In the genomic region with DNA sequence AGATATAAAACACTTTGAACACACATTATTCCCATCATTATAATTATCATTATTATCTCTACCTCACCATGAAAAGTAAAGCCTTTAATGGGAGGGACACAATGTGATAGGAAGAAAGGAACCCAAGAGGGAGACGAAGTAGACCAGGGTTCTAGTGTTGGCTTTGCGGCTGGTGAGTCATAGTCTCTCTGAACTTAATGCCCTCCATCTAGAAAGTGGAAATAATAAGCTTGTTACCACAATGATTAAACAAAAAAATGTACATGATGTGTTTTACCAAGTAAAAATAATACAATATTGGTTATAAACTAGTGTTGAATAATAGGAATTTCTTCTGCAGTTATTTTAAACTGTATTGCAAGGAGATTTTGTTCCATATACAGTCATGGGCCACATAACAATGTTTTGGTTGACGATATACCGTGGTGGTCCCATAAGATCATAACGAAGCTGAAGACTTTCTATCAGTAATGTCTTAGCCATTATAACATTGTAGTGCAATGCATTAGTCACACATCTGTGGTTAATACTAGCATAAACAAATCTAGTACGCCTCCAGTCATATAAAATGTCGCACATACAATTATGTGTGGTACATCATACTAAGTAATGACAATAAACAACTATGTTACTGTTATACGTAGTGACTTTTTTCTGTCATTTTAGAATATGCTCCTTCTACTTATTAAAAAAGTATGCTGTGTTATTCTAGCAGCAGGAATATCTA, we compare ENCODE assay signal across 23 cellular contexts.
DNase-seq lines count a peak whose midpoint lies in the region; ATAC-seq and TF ChIP-seq lines count a peak whose summit lies in the region.
"Had no signal": no experiment of that assay in that cellular context is flagged by ENCODE, and none has a peak within 500 bp of the region (broad histone marks: within the 10 kb centered on the region; RNA-seq: fewer than 3 reads in every experiment).

No MANE protein-coding gene starts in this region.

- no peak overlapping the region for H3K9ac ChIP-seq in PC-3 (ENCODE audit: low read length)

- peak overlapping the region; percentile 52 for H3K4me2 ChIP-seq in PC-3 (ENCODE audit: low read length)

- no peak for TF ChIP-seq EP300 in gastroesophageal sphincter (IDR thresholded peaks at IDR 0.05)

- H3K27ac ChIP-seq in PC-3 (ENCODE audit: low read length) (peak overlapping the region; percentile 71), gastroesophageal sphincter (no peak overlapping the region)
- H3K27ac ChIP-seq: heart left ventricle, right lobe of liver had no signal

- in situ Hi-C loops in G401 (cut with HindIII; ENCODE audit: low sequenced_read_pairs) = no loop called here

- H3K4me3 ChIP-seq in PC-3 (ENCODE audit: low read length) = no peak overlapping the region
- no peak overlapping the region for H3K4me3 ChIP-seq in fibroblast of mammary gland (ENCODE audit: control insufficient read depth, low read depth, low read length)
- H3K4me3 ChIP-seq in gastroesophageal sphincter = no peak overlapping the region
- H3K4me3 ChIP-seq: heart left ventricle, lung, right lobe of liver had no signal

- POLR2A ChIA-PET in PC-3 (lab: Charles Lee; ENCODE audit: unreplicated experiment) = no interaction called here
- POLR2A ChIA-PET in activated CD8-positive, alpha-beta T cell treated with anti-CD3 and anti-CD28 coated beads, Interleukin-2, amount 10 ng/mL, durations not matched to agents 7 days and 5 days (lab: Charles Lee) = no interaction called here

- TF ChIP-seq CTCF in PC-3 (conservative IDR thresholded peaks at IDR 0.05; ENCODE audit: low read depth, low read length) (no peak), fibroblast of mammary gland (conservative IDR thresholded peaks at IDR 0.05; ENCODE audit: control insufficient read depth, insufficient read depth, low read depth, low read length) (no peak), gastroesophageal sphincter (IDR thresholded peaks at IDR 0.05) (no peak)

- peaks cover 15% of the 10 kb centered on the region for H3K9me3 Mint-ChIP-seq in activated T-cell treated with anti-CD3 and anti-CD28 coated beads, Interleukin-2, amount 50 U/mL, for 24 hours
- no peaks in the 10 kb centered on the region for H3K9me3 Mint-ChIP-seq in activated CD8-positive, alpha-beta T cell treated with anti-CD3 and anti-CD28 coated beads, Interleukin-2, amount 10 ng/mL, durations not matched to agents 7 days and 5 days (ENCODE audit: insufficient read depth)
- H3K9me3 Mint-ChIP-seq: activated B cell treated with CpG ODN at 0.5 μM for 24 hours; activated T-helper 1 cell treated with anti-CD3 and anti-CD28 coated beads, Interleukin-12 subunit alpha, Interleukin-12 subunit beta, Interleukin-2, Interleukin-4 antibody, amounts not matched to agents 30 ng/mL and 10 ng/mL and 1 ng/mL, durations not matched to agents 14 hours and 24 hours and 36 hours; dendritic cell treated with granulocyte-macrophage colony-stimulating factor and Interleukin-4, amounts not matched to agents 40 ng/mL and 50 ng/mL, for 4 days had no signal

- BruUV-seq in PC-3 (replicated peaks; lab: Mats Ljungman, UMichigan) = no TSS peak

- H2AFZ ChIP-seq in PC-3 (ENCODE audit: low read length) = no peak overlapping the region

- no peaks in the 10 kb centered on the region for H4K20me1 ChIP-seq in PC-3 (ENCODE audit: low read length)

- DNase-seq in A172 (ENCODE audit: low spot score) = peak; percentile 61
- DNase-seq in ELR (ENCODE audit: low read depth) = peak; percentile 91
- DNase-seq in PC-3 = peak; percentile 64
- peak; percentile 40 for DNase-seq in fibroblast of mammary gland (ENCODE audit: low read depth)
- no peak for DNase-seq in G401 (ENCODE audit: low spot score)
- DNase-seq in activated T-cell treated with anti-CD3 and anti-CD28 coated beads, Interleukin-2, amount 50 U/mL, for 24 hours = no peak
- no peak for DNase-seq in activated CD8-positive, alpha-beta T cell treated with anti-CD3 and anti-CD28 coated beads, Interleukin-2, amount 10 ng/mL, durations not matched to agents 7 days and 5 days
- DNase-seq: activated B cell treated with CpG ODN at 0.5 μM for 24 hours, heart left ventricle, islet precursor cell, naive B cell, NCI-H1105 treated with DMSO at 0.1 percent for 48 hours, NCI-H2171, right lobe of liver, Right ventricle myocardium superior, trophoblast cell had no signal

- H3K27ac Mint-ChIP-seq in activated T-cell treated with anti-CD3 and anti-CD28 coated beads, Interleukin-2, amount 50 U/mL, for 24 hours = no peak overlapping the region
- H3K27ac Mint-ChIP-seq in activated CD8-positive, alpha-beta T cell treated with anti-CD3 and anti-CD28 coated beads, Interleukin-2, amount 10 ng/mL, durations not matched to agents 7 days and 5 days = no peak overlapping the region
- H3K27ac Mint-ChIP-seq: activated B cell treated with CpG ODN at 0.5 μM for 24 hours; activated naive CD8-positive, alpha-beta T cell; activated T-helper 1 cell treated with anti-CD3 and anti-CD28 coated beads, Interleukin-12 subunit alpha, Interleukin-12 subunit beta, Interleukin-2, Interleukin-4 antibody, amounts not matched to agents 30 ng/mL and 10 ng/mL and 1 ng/mL, durations not matched to agents 14 hours and 24 hours and 36 hours; dendritic cell treated with granulocyte-macrophage colony-stimulating factor and Interleukin-4, amounts not matched to agents 40 ng/mL and 50 ng/mL, for 4 days; naive B cell; stimulated activated naive CD8-positive, alpha-beta T cell treated with anti-CD3 and anti-CD28 coated beads, Interleukin-15, Interleukin-2, amounts not matched to agents 100 ng/mL and 50 ng/mL, for 24 hours; T-helper 1 cell treated with Interleukin-12 subunit alpha and Interleukin-12 subunit beta and Interleukin-4 antibody, amounts not matched to agents 30 μg/mL and 1 μg/mL, for 36 hours had no signal

- no peak for TF ChIP-seq POLR2A in gastroesophageal sphincter (IDR thresholded peaks at IDR 0.05)

- no peaks in the 10 kb centered on the region for H3K36me3 Mint-ChIP-seq in activated T-cell treated with anti-CD3 and anti-CD28 coated beads, Interleukin-2, amount 50 U/mL, for 24 hours (ENCODE audit: low read depth)
- H3K36me3 Mint-ChIP-seq in activated CD8-positive, alpha-beta T cell treated with anti-CD3 and anti-CD28 coated beads, Interleukin-2, amount 10 ng/mL, durations not matched to agents 7 days and 5 days (ENCODE audit: low read depth) = no peaks in the 10 kb centered on the region
- H3K36me3 Mint-ChIP-seq: activated naive CD8-positive, alpha-beta T cell; naive B cell had no signal

- H3K36me3 ChIP-seq in PC-3 (ENCODE audit: low read depth, low read length) = no peaks in the 10 kb centered on the region
- no peaks in the 10 kb centered on the region for H3K36me3 ChIP-seq in gastroesophageal sphincter
- H3K36me3 ChIP-seq: heart left ventricle, right lobe of liver had no signal

- 71 to 74% methylated on average over 8 of the region's 8 CpGs for WGBS in gastroesophageal sphincter (ENCODE audit: low coverage in 1 of 2), 2 donors

- H3K27me3 ChIP-seq in PC-3 (ENCODE audit: low read length) (no peaks in the 10 kb centered on the region), gastroesophageal sphincter (no peaks in the 10 kb centered on the region)
- H3K27me3 ChIP-seq: heart left ventricle, right lobe of liver had no signal

- intact Hi-C loops in PC-3 (cut with micrococcal nuclease) = loop anchor here (1.0 to 10.0 kb wide), 3 partner anchors 132 to 200 kb away; no protein-coding TSS in a partner anchor

- H3K4me1 Mint-ChIP-seq in activated T-cell treated with anti-CD3 and anti-CD28 coated beads, Interleukin-2, amount 50 U/mL, for 24 hours (ENCODE audit: low read depth) = no peaks in the 10 kb centered on the region
- H3K4me1 Mint-ChIP-seq in activated CD8-positive, alpha-beta T cell treated with anti-CD3 and anti-CD28 coated beads, Interleukin-2, amount 10 ng/mL, durations not matched to agents 7 days and 5 days (ENCODE audit: low read depth) = no peaks in the 10 kb centered on the region
- H3K4me1 Mint-ChIP-seq: activated B cell treated with CpG ODN at 0.5 μM for 24 hours, naive B cell had no signal

- ATAC-seq in PC-3 (peak; percentile 59), gastroesophageal sphincter (no peak)
- no peak for ATAC-seq in activated CD8-positive, alpha-beta T cell treated with anti-CD3 and anti-CD28 coated beads, Interleukin-2, amount 10 ng/mL, durations not matched to agents 7 days and 5 days
- ATAC-seq: heart left ventricle, right lobe of liver had no signal

- H3F3A ChIP-seq in PC-3 (ENCODE audit: low read length, unreplicated experiment) = peaks cover 4% of the 10 kb centered on the region

- no peak overlapping the region for H3K4me3 Mint-ChIP-seq in activated T-cell treated with anti-CD3 and anti-CD28 coated beads, Interleukin-2, amount 50 U/mL, for 24 hours
- H3K4me3 Mint-ChIP-seq in activated CD8-positive, alpha-beta T cell treated with anti-CD3 and anti-CD28 coated beads, Interleukin-2, amount 10 ng/mL, durations not matched to agents 7 days and 5 days = no peak overlapping the region
- H3K4me3 Mint-ChIP-seq: activated B cell treated with CpG ODN at 0.5 μM for 24 hours; activated naive CD8-positive, alpha-beta T cell; activated T-helper 1 cell treated with anti-CD3 and anti-CD28 coated beads, Interleukin-12 subunit alpha, Interleukin-12 subunit beta, Interleukin-2, Interleukin-4 antibody, amounts not matched to agents 30 ng/mL and 10 ng/mL and 1 ng/mL, durations not matched to agents 14 hours and 24 hours and 36 hours; dendritic cell treated with granulocyte-macrophage colony-stimulating factor and Interleukin-4, amounts not matched to agents 40 ng/mL and 50 ng/mL, for 4 days; naive B cell; stimulated activated naive CD8-positive, alpha-beta T cell treated with anti-CD3 and anti-CD28 coated beads, Interleukin-15, Interleukin-2, amounts not matched to agents 100 ng/mL and 50 ng/mL, for 24 hours; T-helper 1 cell treated with Interleukin-12 subunit alpha and Interleukin-12 subunit beta and Interleukin-4 antibody, amounts not matched to agents 30 μg/mL and 1 μg/mL, for 36 hours had no signal

- CTCF ChIA-PET in PC-3 (lab: Charles Lee) = no interaction called here
- CTCF ChIA-PET in activated CD8-positive, alpha-beta T cell treated with anti-CD3 and anti-CD28 coated beads, Interleukin-2, amount 10 ng/mL, durations not matched to agents 7 days and 5 days (lab: Charles Lee) = no interaction called here

- H3K4me1 ChIP-seq in PC-3 (ENCODE audit: insufficient read depth, low read length) (peaks cover 52% of the 10 kb centered on the region), gastroesophageal sphincter (no peaks in the 10 kb centered on the region)
- H3K4me1 ChIP-seq: heart left ventricle, right lobe of liver had no signal

- H3K9me3 ChIP-seq in PC-3 (ENCODE audit: low read length) = no peaks in the 10 kb centered on the region
- H3K9me3 ChIP-seq in gastroesophageal sphincter = no peaks in the 10 kb centered on the region
- H3K9me3 ChIP-seq: heart left ventricle, right lobe of liver had no signal

- no peaks in the 10 kb centered on the region for H3K27me3 Mint-ChIP-seq in activated T-cell treated with anti-CD3 and anti-CD28 coated beads, Interleukin-2, amount 50 U/mL, for 24 hours
- no peaks in the 10 kb centered on the region for H3K27me3 Mint-ChIP-seq in activated CD8-positive, alpha-beta T cell treated with anti-CD3 and anti-CD28 coated beads, Interleukin-2, amount 10 ng/mL, durations not matched to agents 7 days and 5 days (ENCODE audit: low read depth)
- H3K27me3 Mint-ChIP-seq: activated B cell treated with CpG ODN at 0.5 μM for 24 hours; activated naive CD8-positive, alpha-beta T cell; naive B cell; stimulated activated naive CD8-positive, alpha-beta T cell treated with anti-CD3 and anti-CD28 coated beads, Interleukin-15, Interleukin-2, amounts not matched to agents 100 ng/mL and 50 ng/mL, for 24 hours had no signal

- H3K9me2 ChIP-seq in PC-3 (replicated peaks; ENCODE audit: low read length) = no peaks in the 10 kb centered on the region

- no peaks in the 10 kb centered on the region for H3K79me2 ChIP-seq in PC-3 (ENCODE audit: low read length)

Comparison
In these comparisons a context has a peak if more than half of its experiments do, and no peak if none do; other contexts are left out.
1. DNase-seq: peak in A172 (single experiment), ELR (single experiment), PC-3 (single experiment) and fibroblast of mammary gland (single experiment); none in G401 (single experiment), activated T-cell treated with anti-CD3 and anti-CD28 coated beads, Interleukin-2, amount 50 U/mL, for 24 hours (single experiment) and activated CD8-positive, alpha-beta T cell treated with anti-CD3 and anti-CD28 coated beads, Interleukin-2, amount 10 ng/mL, durations not matched to agents 7 days and 5 days (single experiment).